16 cellular contexts compared by ENCODE assay signal in genomic region chr13:98155475-98156111, GRCh38. TPM values are rescaled to one million over a fixed set of nuclear protein-coding genes. Genes with fewer than 3 reads are reported as not detected.
DNase-seq lines count a peak whose midpoint lies in the region; ATAC-seq and TF ChIP-seq lines count a peak whose summit lies in the region.
"Had no signal": no experiment of that assay in that cellular context is flagged by ENCODE, and none has a peak within 500 bp of the region (broad histone marks: within the 10 kb centered on the region; RNA-seq: fewer than 3 reads in every experiment).

No MANE protein-coding gene starts in this region.

- H3K4me2 ChIP-seq in OCI-LY7 (ENCODE audit: low read length): no peak overlapping the region

- no peaks in the 10 kb centered on the region for H3K9me2 ChIP-seq in OCI-LY7 (ENCODE audit: insufficient read depth, low read length)

- BruUV-seq in OCI-LY7 (replicated peaks; lab: Mats Ljungman, UMichigan): no TSS peak

- ATAC-seq in GM19463 (IDR thresholded peaks at IDR 0.05; ENCODE audit: unreplicated experiment): no peak
- ATAC-seq: activated T-helper 17 cell treated with anti-CD3 and anti-CD28 coated beads, Interleukin-2, amount 50 U/mL, for 72 hours; gastroesophageal sphincter had no signal

- CTCF ChIA-PET in OCI-LY7 (lab: Charles Lee; ENCODE audit: unreplicated experiment): no interaction called here

- H3K27ac Mint-ChIP-seq in chondrocyte (ENCODE audit: unreplicated experiment): peak overlapping the region; percentile 27
- H3K27ac Mint-ChIP-seq: activated T-helper 17 cell treated with anti-CD3 and anti-CD28 coated beads, Interleukin-2, amount 50 U/mL, for 72 hours had no signal

- no peak overlapping the region for H3K27ac ChIP-seq in OCI-LY7 (ENCODE audit: low read depth, low read length, poor library complexity, severe bottlenecking)
- H3K27ac ChIP-seq: ascending aorta, gastroesophageal sphincter, SK-N-MC had no signal

- DNase-seq in DMS79 treated with DMSO at 0.1 percent for 48 hours (lab: John Stamatoyannopoulos, UW): peak; percentile 67
- peak; percentile 72 for DNase-seq in MG63
- no peak for DNase-seq in chondrocyte (ENCODE audit: low spot score)
- peak; percentile 49 for DNase-seq in mucosa of gallbladder (ENCODE audit: low spot score)
- no peak for DNase-seq in NCI-H2107 treated with DMSO at 0.1 percent for 48 hours (lab: John Stamatoyannopoulos, UW; ENCODE audit: unreplicated experiment)
- no peak for DNase-seq in OCI-LY7 (ENCODE audit: low spot score)
- DNase-seq in GM13976 (ENCODE audit: low spot score): no peak
- DNase-seq: DMS153; NCI-H1092 treated with DMSO at 0.1 percent for 48 hours; stimulated activated CD4-positive, alpha-beta T cell treated with anti-CD3 and anti-CD28 coated beads, Interleukin-12 subunit alpha, Interleukin-12 subunit beta, amount 100 ng/mL, for 4 hours had no signal

- H3K4me3 Mint-ChIP-seq in chondrocyte (ENCODE audit: unreplicated experiment): no peak overlapping the region
- H3K4me3 Mint-ChIP-seq: activated T-helper 17 cell treated with anti-CD3 and anti-CD28 coated beads, Interleukin-2, amount 50 U/mL, for 72 hours had no signal

- H3K36me3 ChIP-seq in MG63: peaks cover 7% of the 10 kb centered on the region
- H3K36me3 ChIP-seq in OCI-LY7 (ENCODE audit: insufficient read depth, low read length): no peaks in the 10 kb centered on the region
- H3K36me3 ChIP-seq: ascending aorta, gastroesophageal sphincter had no signal

- no peaks in the 10 kb centered on the region for H3K9me3 Mint-ChIP-seq in chondrocyte (ENCODE audit: low read depth)
- H3K9me3 Mint-ChIP-seq: activated T-helper 17 cell treated with anti-CD3 and anti-CD28 coated beads, Interleukin-2, amount 50 U/mL, for 72 hours had no signal

- H3K9me3 ChIP-seq in MG63 (no peaks in the 10 kb centered on the region), OCI-LY7 (ENCODE audit: low read length) (no peaks in the 10 kb centered on the region)
- H3K9me3 ChIP-seq: ascending aorta, gastroesophageal sphincter had no signal

- H3K4me1 ChIP-seq in OCI-LY7 (ENCODE audit: insufficient read depth, low read length, poor library complexity, severe bottlenecking): no peaks in the 10 kb centered on the region
- H3K4me1 ChIP-seq: ascending aorta had no signal

- peaks cover 8% of the 10 kb centered on the region for H3K36me3 Mint-ChIP-seq in chondrocyte (ENCODE audit: low read depth)

- H3K4me3 ChIP-seq in MG63 (no peak overlapping the region), OCI-LY7 (ENCODE audit: low read depth, low read length, poor library complexity, severe bottlenecking) (no peak overlapping the region)
- H3K4me3 ChIP-seq: ascending aorta, gastroesophageal sphincter, SK-N-MC had no signal

- intact Hi-C loops in OCI-LY7 (cut with micrococcal nuclease; ENCODE audit: unreplicated experiment): no loop called here

- POLR2A ChIA-PET in OCI-LY7 (lab: Charles Lee): interaction anchor here (0.7 to 1.5 kb wide), 3 partner anchors 99 to 760 kb away, joined by 3 to 7 read pairs (median 3); no protein-coding TSS in a partner anchor

- no peak overlapping the region for H2AFZ ChIP-seq in OCI-LY7 (ENCODE audit: low read length)

- no peaks in the 10 kb centered on the region for H3K27me3 Mint-ChIP-seq in chondrocyte (ENCODE audit: low read depth)

- no peaks in the 10 kb centered on the region for H4K20me1 ChIP-seq in OCI-LY7 (ENCODE audit: insufficient read depth, low read length)

- TF ChIP-seq CTCF in chondrocyte (IDR thresholded peaks at IDR 0.05): no peak
- no peak for TF ChIP-seq CTCF in OCI-LY7 (conservative IDR thresholded peaks at IDR 0.05; ENCODE audit: low read length)
- no peak for TF ChIP-seq CTCF in GM13976 (IDR thresholded peaks at IDR 0.05; ENCODE audit: borderline replicate concordance, control extremely low read depth, extremely low read depth, insufficient read depth, missing control alignments)

- in situ Hi-C loops in GM13976 (cut with MboI; ENCODE audit: low sequenced_read_pairs, unreplicated experiment): no loop called here

- H3K79me2 ChIP-seq in OCI-LY7 (ENCODE audit: insufficient read depth, low read depth, low read length): no peaks in the 10 kb centered on the region

- H3K4me1 Mint-ChIP-seq in chondrocyte (ENCODE audit: low read depth): peaks cover 67% of the 10 kb centered on the region
- H3K4me1 Mint-ChIP-seq: activated T-helper 17 cell treated with anti-CD3 and anti-CD28 coated beads, Interleukin-2, amount 50 U/mL, for 72 hours had no signal

- H3K27me3 ChIP-seq in MG63: no peaks in the 10 kb centered on the region
- H3K27me3 ChIP-seq: ascending aorta, gastroesophageal sphincter had no signal

RNA-seq across cellular contexts. Expression of gene FARP1, which starts 12.7 kb away (rescaled TPM):
- 16.0 and 46.0 TPM in 2 replicates for total RNA-seq in MG63 (2014; rRNA removed; shearing (Covaris generic); ENCODE audit: low replicate concordance)
- total RNA-seq in chondrocyte (237 to 331 TPM (median 328 TPM) in 3 replicates), mucosa of gallbladder (112 TPM), OCI-LY7 (2022) (not detected in 2 replicates)
- not detected in 2 replicates for total RNA-seq in OCI-LY7 (2014; rRNA removed; shearing (Covaris generic))

RNA-seq across cellular contexts. Expression of gene RNF113B, which starts 21.5 kb away (rescaled TPM):
- total RNA-seq in MG63 (2014; rRNA removed; shearing (Covaris generic); ENCODE audit: low replicate concordance): not detected in 2 replicates
- total RNA-seq in chondrocyte (not detected in 3 replicates), mucosa of gallbladder (not detected), OCI-LY7 (2022) (not detected in 2 replicates)
- total RNA-seq in OCI-LY7 (2014; rRNA removed; shearing (Covaris generic)): not detected in 2 replicates
- total RNA-seq: activated T-helper 17 cell treated with anti-CD3 and anti-CD28 coated beads, Interleukin-2, amount 50 U/mL, for 72 hours; ascending aorta; gastroesophageal sphincter; osteoblast had no signal

Comparison
In these comparisons a context has a peak if more than half of its experiments do, and no peak if none do; other contexts are left out.
1. DNase-seq: peak in DMS79 treated with DMSO at 0.1 percent for 48 hours (single experiment), MG63 (single experiment) and mucosa of gallbladder (single experiment); none in chondrocyte (single experiment), NCI-H2107 treated with DMSO at 0.1 percent for 48 hours (single experiment), OCI-LY7 (single experiment) and GM13976 (single experiment).
2. RNA of gene FARP1, which starts 12.7 kb away (total RNA-seq): 237 to 331 TPM in chondrocyte, 112 TPM in mucosa of gallbladder (single experiment) and 16.0 to 46.0 TPM in MG63; not detected in OCI-LY7; every median in the first group is over 10 times any median in the second.